Comparison of ENCODE assay signal across 1 cellular context in the genomic region with DNA sequence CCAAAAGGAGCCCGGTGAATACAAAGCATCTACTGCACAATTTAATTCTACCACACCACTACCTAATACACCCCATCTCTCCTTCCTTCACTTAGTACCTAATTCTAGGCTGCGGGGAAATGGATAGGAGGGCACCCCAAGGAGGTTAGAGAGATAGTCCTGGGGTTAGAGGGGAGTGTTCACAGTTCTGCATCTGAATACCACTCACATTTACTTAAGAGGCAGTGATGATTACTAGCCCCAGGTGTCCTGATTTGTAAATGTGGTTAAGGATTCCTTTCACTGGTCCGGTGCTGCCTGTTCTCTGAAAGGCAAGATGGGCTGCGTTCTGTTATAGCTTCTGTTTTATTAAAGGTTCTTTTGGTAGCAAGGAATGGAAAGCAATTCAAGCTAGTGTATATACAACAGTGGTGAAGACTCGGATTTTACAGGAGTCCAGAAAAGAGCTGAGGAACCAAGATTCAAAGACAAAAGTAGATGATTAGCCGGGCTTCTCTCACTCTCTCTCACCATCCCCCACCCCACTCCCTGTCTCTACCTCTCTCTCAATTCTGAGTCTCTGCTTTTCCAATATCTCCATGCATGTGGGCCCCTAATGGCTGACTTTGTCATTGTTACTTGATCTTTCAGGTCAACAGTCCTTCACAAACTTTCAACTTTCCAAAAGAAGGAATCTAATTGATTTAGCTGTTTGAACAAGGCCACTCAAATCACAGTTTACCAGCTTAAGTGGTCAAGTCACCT.
TF ChIP-seq lines count a peak whose summit lies in the region.

No MANE protein-coding gene starts in this region.

TF ChIP-seq in WTC11, 78 proteins besides CTCF, POLR2A, EP300 and RAD21 (continued from another document):
- TF ChIP-seq, protein P1, sequence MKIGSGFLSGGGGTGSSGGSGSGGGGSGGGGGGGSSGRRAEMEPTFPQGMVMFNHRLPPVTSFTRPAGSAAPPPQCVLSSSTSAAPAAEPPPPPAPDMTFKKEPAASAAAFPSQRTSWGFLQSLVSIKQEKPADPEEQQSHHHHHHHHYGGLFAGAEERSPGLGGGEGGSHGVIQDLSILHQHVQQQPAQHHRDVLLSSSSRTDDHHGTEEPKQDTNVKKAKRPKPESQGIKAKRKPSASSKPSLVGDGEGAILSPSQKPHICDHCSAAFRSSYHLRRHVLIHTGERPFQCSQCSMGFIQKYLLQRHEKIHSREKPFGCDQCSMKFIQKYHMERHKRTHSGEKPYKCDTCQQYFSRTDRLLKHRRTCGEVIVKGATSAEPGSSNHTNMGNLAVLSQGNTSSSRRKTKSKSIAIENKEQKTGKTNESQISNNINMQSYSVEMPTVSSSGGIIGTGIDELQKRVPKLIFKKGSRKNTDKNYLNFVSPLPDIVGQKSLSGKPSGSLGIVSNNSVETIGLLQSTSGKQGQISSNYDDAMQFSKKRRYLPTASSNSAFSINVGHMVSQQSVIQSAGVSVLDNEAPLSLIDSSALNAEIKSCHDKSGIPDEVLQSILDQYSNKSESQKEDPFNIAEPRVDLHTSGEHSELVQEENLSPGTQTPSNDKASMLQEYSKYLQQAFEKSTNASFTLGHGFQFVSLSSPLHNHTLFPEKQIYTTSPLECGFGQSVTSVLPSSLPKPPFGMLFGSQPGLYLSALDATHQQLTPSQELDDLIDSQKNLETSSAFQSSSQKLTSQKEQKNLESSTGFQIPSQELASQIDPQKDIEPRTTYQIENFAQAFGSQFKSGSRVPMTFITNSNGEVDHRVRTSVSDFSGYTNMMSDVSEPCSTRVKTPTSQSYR (CRISPR knock-in tag; IDR thresholded peaks at IDR 0.05), result no peak
- TF ChIP-seq KAT7 (CRISPR knock-in tag; IDR thresholded peaks at IDR 0.05; ENCODE audit: borderline replicate concordance), result no peak
- TF ChIP-seq TCF7 (CRISPR knock-in tag; IDR thresholded peaks at IDR 0.05; ENCODE audit: low read depth), result no peak
TF ChIP-seq in WTC11: peak in this region for 2.
